Comparison of ENCODE assay signal across 8 cellular contexts in genomic region chr7:75878312-75878768, GRCh38. TPM values are rescaled to one million over a fixed set of nuclear protein-coding genes. Genes with fewer than 3 reads are reported as not detected.
DNase-seq lines count a peak whose midpoint lies in the region; ATAC-seq and TF ChIP-seq lines count a peak whose summit lies in the region.

No MANE protein-coding gene starts in this region.

- intact Hi-C loops in activated CD4-positive, alpha-beta T cell treated with anti-CD3 and anti-CD28 coated beads for 36 hours (cut with DNase I, micrococcal nuclease) = loop anchor here (1.0 to 10.0 kb wide), 10 partner anchors 8 to 481 kb away; partner anchors contain the start of genes POR (in 1 of the 2), STYXL1 (in 1 of the 2) and TMEM120A (in 1 of the 2)
- intact Hi-C loops in tibial artery (cut with DNase I; ENCODE audit: low total_unique reads) = no loop called here

- H3K27me3 ChIP-seq in tibial artery = no peaks in the 10 kb centered on the region

- peaks cover 34% of the 10 kb centered on the region for H3K4me1 Mint-ChIP-seq in activated CD4-positive, alpha-beta T cell treated with anti-CD3 and anti-CD28 coated beads for 36 hours
- H3K4me1 Mint-ChIP-seq in activated naive CD8-positive, alpha-beta T cell treated with anti-CD3 and anti-CD28 coated beads for 36 hours = peaks cover 24% of the 10 kb centered on the region

- no peak for DNase-seq in activated CD4-positive, alpha-beta T cell treated with anti-CD3 and anti-CD28 coated beads for 36 hours
- DNase-seq in activated CD4-positive, alpha-beta T cell treated with anti-CD3 and anti-CD28 coated beads, Interleukin-2, amount 50 U/mL, for 4 hours = no peak
- no peak for DNase-seq in activated naive CD8-positive, alpha-beta T cell treated with anti-CD3 and anti-CD28 coated beads for 36 hours
- DNase-seq in kidney glomerular epithelial cell (lab: John Stamatoyannopoulos, UW) = peak; percentile 47
- DNase-seq in tibial artery = no peak
- no peak for DNase-seq in T-helper 9 cell
- no peak for DNase-seq in stimulated activated CD8-positive, alpha-beta memory T cell treated with anti-CD3 and anti-CD28 coated beads, Interleukin-4, amount 100 ng/mL, for 48 hours

- CTCF ChIA-PET in activated CD4-positive, alpha-beta T cell treated with anti-CD3 and anti-CD28 coated beads for 36 hours (lab: Charles Lee) = interaction anchor here (0.5 to 1.6 kb wide), 2 partner anchors 90 to 139 kb away, joined by 4 to 5 read pairs; partner anchors contain the start of gene HIP1

- H3K4me1 ChIP-seq in tibial artery = peaks cover 0 to 24% (median 7%) of the 10 kb centered on the region in 4 donors

- peaks cover 21 to 27% (median 21%) of the 10 kb centered on the region in 3 donors for H3K36me3 ChIP-seq in tibial artery

- H3K4me3 ChIP-seq in tibial artery = peak overlapping the region; percentile 78 to 96

- no peak for TF ChIP-seq CTCF in tibial artery (IDR thresholded peaks at IDR 0.05)

- H3K9me3 ChIP-seq in tibial artery = no peaks in the 10 kb centered on the region

- peak overlapping the region; percentile 100 for H3K4me3 Mint-ChIP-seq in activated CD4-positive, alpha-beta T cell treated with anti-CD3 and anti-CD28 coated beads for 36 hours
- peak overlapping the region; percentile 90 for H3K4me3 Mint-ChIP-seq in activated naive CD8-positive, alpha-beta T cell treated with anti-CD3 and anti-CD28 coated beads for 36 hours

- POLR2A ChIA-PET in activated CD4-positive, alpha-beta T cell treated with anti-CD3 and anti-CD28 coated beads for 36 hours (lab: Charles Lee) = interaction anchor here (0.6 kb wide), 3 partner anchors 32 to 721 kb away, joined by 3 to 6 read pairs (median 4); no protein-coding TSS in a partner anchor

- peak; percentile 67 for ATAC-seq in activated CD4-positive, alpha-beta T cell treated with anti-CD3 and anti-CD28 coated beads for 36 hours
- ATAC-seq in HG03135 (IDR thresholded peaks at IDR 0.05; ENCODE audit: unreplicated experiment) = peak; percentile 29

- peaks cover 29% of the 10 kb centered on the region for H3K36me3 Mint-ChIP-seq in activated CD4-positive, alpha-beta T cell treated with anti-CD3 and anti-CD28 coated beads for 36 hours (ENCODE audit: low read depth)
- H3K36me3 Mint-ChIP-seq in activated naive CD8-positive, alpha-beta T cell treated with anti-CD3 and anti-CD28 coated beads for 36 hours = peaks cover 16% of the 10 kb centered on the region

- peak overlapping the region; percentile 94 for H3K27ac Mint-ChIP-seq in activated CD4-positive, alpha-beta T cell treated with anti-CD3 and anti-CD28 coated beads for 36 hours
- peak overlapping the region; percentile 88 for H3K27ac Mint-ChIP-seq in activated naive CD8-positive, alpha-beta T cell treated with anti-CD3 and anti-CD28 coated beads for 36 hours

- no peaks in the 10 kb centered on the region for H3K27me3 Mint-ChIP-seq in activated CD4-positive, alpha-beta T cell treated with anti-CD3 and anti-CD28 coated beads for 36 hours
- no peaks in the 10 kb centered on the region for H3K27me3 Mint-ChIP-seq in activated naive CD8-positive, alpha-beta T cell treated with anti-CD3 and anti-CD28 coated beads for 36 hours

- H3K9me3 Mint-ChIP-seq in activated CD4-positive, alpha-beta T cell treated with anti-CD3 and anti-CD28 coated beads for 36 hours (ENCODE audit: low read depth) = no peaks in the 10 kb centered on the region
- H3K9me3 Mint-ChIP-seq in activated naive CD8-positive, alpha-beta T cell treated with anti-CD3 and anti-CD28 coated beads for 36 hours = peaks cover 5% of the 10 kb centered on the region

- H3K27ac ChIP-seq in tibial artery = peak overlapping the region; percentile 79 to 81

RNA-seq across cellular contexts. Expression of gene RHBDD2, which starts 0.5 kb away (rescaled TPM):
- 10 to 100 TPM; 21.6 to 23.2 TPM for total RNA-seq in activated CD4-positive, alpha-beta T cell treated with anti-CD3 and anti-CD28 coated beads for 36 hours
- 10 to 100 TPM; 28.0 to 29.6 TPM for total RNA-seq in activated naive CD8-positive, alpha-beta T cell treated with anti-CD3 and anti-CD28 coated beads for 36 hours

RNA-seq across cellular contexts. Expression of gene POR, which starts 36.6 kb away (rescaled TPM):
- 10 to 100 TPM; 24.9 to 33.8 TPM for total RNA-seq in activated CD4-positive, alpha-beta T cell treated with anti-CD3 and anti-CD28 coated beads for 36 hours
- total RNA-seq in activated naive CD8-positive, alpha-beta T cell treated with anti-CD3 and anti-CD28 coated beads for 36 hours = 10 to 100 TPM; 35.4 to 41.3 TPM
